23 cellular contexts compared by ENCODE assay signal in the genomic region with DNA sequence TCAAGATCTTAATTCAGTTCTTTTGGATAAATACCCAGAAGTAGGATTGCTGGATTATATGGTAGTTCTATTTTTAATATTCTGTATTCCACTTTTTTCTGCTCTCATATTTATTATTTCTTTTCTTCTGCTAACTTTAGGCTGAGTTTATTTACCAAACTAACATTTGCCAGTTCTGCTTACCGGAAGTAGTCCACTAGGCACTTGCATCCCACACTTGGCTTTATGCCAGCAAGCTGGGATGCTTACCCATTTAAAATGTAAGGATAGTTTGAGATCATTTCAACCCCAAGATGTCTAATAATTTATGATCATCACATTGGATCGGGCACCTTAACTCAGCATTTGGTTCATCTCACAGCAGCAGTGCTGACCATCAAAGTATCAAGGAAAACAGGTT.
"Had no signal": no experiment of that assay in that cellular context is flagged by ENCODE, and none has a peak within 500 bp of the region (broad histone marks: within the 10 kb centered on the region; RNA-seq: fewer than 3 reads in every experiment).

No MANE protein-coding gene starts in this region.

- H3K27ac ChIP-seq: left lung, ovary, right atrium auricular region, skin epidermis, stomach, testis, tibial artery, upper lobe of right lung had no signal

- H3K4me3 ChIP-seq: left lung, lung, ovary, right atrium auricular region, skin epidermis, stomach, testis, tibial artery, upper lobe of right lung had no signal

- DNase-seq: hippocampal formation; immature natural killer cell; kidney; left colon; left lung; mesendoderm; naive B cell; natural killer cell; ovary; stimulated activated CD4-positive, alpha-beta T cell treated with anti-CD3 and anti-CD28 coated beads, Interleukin-12 subunit alpha, Interleukin-12 subunit beta, amount 100 ng/mL, for 4 hours; stimulated activated CD4-positive, alpha-beta T cell treated with anti-CD3 and anti-CD28 coated beads, Interleukin-15, amount 100 ng/mL, for 24 hours; stimulated activated CD4-positive, alpha-beta T cell treated with anti-CD3 and anti-CD28 coated beads, Interleukin-2, amount 100 ng/mL, for 24 hours; stimulated activated CD4-positive, alpha-beta T cell treated with anti-CD3 and anti-CD28 coated beads, Interleukin-4, amount 100 ng/mL, for 1 hour; stimulated activated naive B cell treated with anti-CD40 and anti-IgM and Interleukin-4, amounts not matched to agents 10 μg/mL and 1 μg/mL and 100 μg/mL, for 72 hours; stimulated activated naive CD8-positive, alpha-beta T cell treated with anti-CD3 and anti-CD28 coated beads, Interleukin-15, Interleukin-2, amounts not matched to agents 100 U/mL and 50 U/mL, for 24 hours; stomach; testis; tibial artery; trophoblast cell; upper lobe of right lung had no signal

- H3K4me1 ChIP-seq: left lung, right atrium auricular region, stomach, testis, tibial artery, upper lobe of right lung had no signal

- H3K27me3 ChIP-seq: left lung, ovary, right atrium auricular region, stomach, testis, tibial artery, upper lobe of right lung had no signal

- H3K36me3 ChIP-seq: left lung, ovary, right atrium auricular region, upper lobe of right lung had no signal

- H3K9me3 ChIP-seq: ovary, right atrium auricular region, stomach, testis, tibial artery, upper lobe of right lung had no signal
